1 cellular context compared by ENCODE assay signal in genomic region chr19:55526216-55527196, GRCh38.
TF ChIP-seq lines count a peak whose summit lies in the region.

No MANE protein-coding gene starts in this region.

TF ChIP-seq in GM12878, 131 proteins besides CTCF, POLR2A, EP300 and RAD21:
- peak; percentile 31 for TF ChIP-seq PBX3 (IDR thresholded peaks at IDR 0.05; ENCODE audit: insufficient replicate concordance, low read depth, low read length)
- TF ChIP-seq BCL3 (IDR thresholded peaks at IDR 0.05; ENCODE audit: borderline replicate concordance, insufficient read depth, low read depth, low read length, poor library complexity, severe bottlenecking): peak; percentile 73
- no peak for TF ChIP-seq EZH2 (IDR thresholded peaks at IDR 0.05; ENCODE audit: borderline replicate concordance, control insufficient read depth, low read depth, low read length)
